1 cellular context compared by ENCODE assay signal in the genomic region with DNA sequence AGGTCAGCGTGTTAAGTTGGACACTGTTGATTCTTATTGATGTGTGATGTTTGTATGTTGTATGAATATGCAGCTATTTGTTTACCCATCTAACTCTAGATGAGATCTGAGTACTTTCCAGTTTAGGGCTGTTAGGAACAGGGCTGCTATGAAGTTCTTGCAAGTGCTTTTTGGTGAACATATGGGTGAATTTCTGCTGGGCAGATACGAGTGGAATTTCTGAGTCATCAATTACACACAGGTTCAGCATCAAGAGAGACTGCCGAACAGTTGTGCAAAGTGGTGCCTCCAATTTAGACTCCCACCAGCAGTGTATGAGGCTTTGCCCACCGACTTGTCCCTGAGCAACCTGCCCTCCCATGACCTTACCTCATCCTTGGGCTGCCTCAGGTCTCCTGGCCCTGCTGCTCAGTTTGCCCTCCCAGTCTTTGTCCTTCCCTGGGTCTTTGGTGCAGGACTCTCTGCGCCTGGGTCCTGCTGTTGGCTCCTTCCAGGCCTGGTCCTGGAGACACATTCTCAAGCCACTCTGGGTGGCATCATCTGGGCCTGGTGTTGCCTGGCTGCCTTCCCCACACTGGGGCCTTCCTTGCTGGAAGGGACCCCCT.
TF ChIP-seq lines count a peak whose summit lies in the region.

No MANE protein-coding gene starts in this region.

TF ChIP-seq in HepG2, 621 proteins besides CTCF, POLR2A, EP300 and RAD21 (continued from another document):
- TF ChIP-seq, protein P1, sequence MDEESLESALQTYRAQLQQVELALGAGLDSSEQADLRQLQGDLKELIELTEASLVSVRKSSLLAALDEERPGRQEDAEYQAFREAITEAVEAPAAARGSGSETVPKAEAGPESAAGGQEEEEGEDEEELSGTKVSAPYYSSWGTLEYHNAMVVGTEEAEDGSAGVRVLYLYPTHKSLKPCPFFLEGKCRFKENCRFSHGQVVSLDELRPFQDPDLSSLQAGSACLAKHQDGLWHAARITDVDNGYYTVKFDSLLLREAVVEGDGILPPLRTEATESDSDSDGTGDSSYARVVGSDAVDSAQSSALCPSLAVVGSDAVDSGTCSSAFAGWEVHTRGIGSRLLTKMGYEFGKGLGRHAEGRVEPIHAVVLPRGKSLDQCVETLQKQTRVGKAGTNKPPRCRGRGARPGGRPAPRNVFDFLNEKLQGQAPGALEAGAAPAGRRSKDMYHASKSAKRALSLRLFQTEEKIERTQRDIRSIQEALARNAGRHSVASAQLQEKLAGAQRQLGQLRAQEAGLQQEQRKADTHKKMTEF (CRISPR knock-in tag; IDR thresholded peaks at IDR 0.05): no peak
- no peak for TF ChIP-seq NPAS2 (CRISPR knock-in tag; IDR thresholded peaks at IDR 0.05; ENCODE audit: borderline replicate concordance)
TF ChIP-seq in HepG2: peak in this region for 0.
